ENCODE assay signal across 14 cellular contexts in the genomic region with DNA sequence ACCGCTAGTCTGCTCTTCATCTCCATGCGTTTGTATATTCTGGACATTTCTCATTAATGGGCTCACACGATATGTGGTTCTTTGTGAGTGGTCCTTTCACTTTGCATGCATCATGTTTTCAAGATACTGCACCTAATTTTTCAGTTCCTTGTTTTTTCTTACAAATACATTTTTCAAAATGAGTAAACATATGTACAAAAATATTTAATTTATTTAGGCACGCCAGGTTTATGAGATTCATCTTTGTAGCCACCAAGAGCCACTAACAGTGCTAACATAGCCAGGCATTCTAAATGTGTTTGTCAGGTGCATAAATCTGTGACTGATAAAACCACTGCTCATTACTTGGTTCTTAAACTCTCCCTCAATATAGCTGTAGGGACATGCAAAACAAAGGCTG.
DNase-seq lines count a peak whose midpoint lies in the region; ATAC-seq and TF ChIP-seq lines count a peak whose summit lies in the region.
"Had no signal": no experiment of that assay in that cellular context is flagged by ENCODE, and none has a peak within 500 bp of the region (broad histone marks: within the 10 kb centered on the region; RNA-seq: fewer than 3 reads in every experiment).

No MANE protein-coding gene starts in this region.

- H3K4me3 ChIP-seq in GM06990 (replicated peaks; ENCODE audit: low read depth, low read length): no peak overlapping the region
- H3K4me3 ChIP-seq: spleen, testis had no signal

- no peak for TF ChIP-seq CTCF in GM06990 (IDR thresholded peaks at IDR 0.05; ENCODE audit: insufficient read depth, low read length, poor library complexity, severe bottlenecking)

- peak; percentile 83 for ATAC-seq in GM19351 (IDR thresholded peaks at IDR 0.05; ENCODE audit: unreplicated experiment)
- ATAC-seq in GM21786 (IDR thresholded peaks at IDR 0.05; ENCODE audit: unreplicated experiment): peak; percentile 55
- ATAC-seq in HG03108 (IDR thresholded peaks at IDR 0.05; ENCODE audit: unreplicated experiment): peak; percentile 55

- no peaks in the 10 kb centered on the region for H3K36me3 ChIP-seq in GM06990 (ENCODE audit: control insufficient read depth, insufficient read depth, low read length)
- H3K36me3 ChIP-seq: spleen had no signal

- H3K27me3 ChIP-seq in GM06990 (replicated peaks; ENCODE audit: control insufficient read depth, insufficient read depth, low read length): no peaks in the 10 kb centered on the region
- H3K27me3 ChIP-seq: spleen, testis had no signal

- DNase-seq in GM06990 (ENCODE audit: extremely low read depth, insufficient read length) (peak; percentile 56), DMS153 treated with DMSO at 0.1 percent for 48 hours (lab: John Stamatoyannopoulos, UW; ENCODE audit: unreplicated experiment) (no peak), EL (no peak), NCI-H2107 treated with DMSO at 0.1 percent for 48 hours (lab: John Stamatoyannopoulos, UW; ENCODE audit: unreplicated experiment) (no peak)
- DNase-seq in NK-92 treated with Interleukin-12 subunit alpha and Interleukin-12 subunit beta, amount 100 ng/mL, for 24 hours (lab: John Stamatoyannopoulos, UW): no peak
- DNase-seq: 8988T; CD8-positive, alpha-beta memory T cell; glutamatergic neuron; OCI-M1; spleen; testis had no signal
